11 cellular contexts compared by ENCODE assay signal in genomic region chr2:131056204-131056975, GRCh38. TPM values are rescaled to one million over a fixed set of nuclear protein-coding genes. Genes with fewer than 3 reads are reported as not detected.
DNase-seq lines count a peak whose midpoint lies in the region; ATAC-seq and TF ChIP-seq lines count a peak whose summit lies in the region.
"Had no signal": no experiment of that assay in that cellular context is flagged by ENCODE, and none has a peak within 500 bp of the region (broad histone marks: within the 10 kb centered on the region; RNA-seq: fewer than 3 reads in every experiment).

No MANE protein-coding gene starts in this region.

- no peaks in the 10 kb centered on the region for H3K27me3 ChIP-seq in dorsolateral prefrontal cortex

- peak; percentile 13 for DNase-seq in COR-L47 (lab: John Stamatoyannopoulos, UW)
- peak; percentile 79 for DNase-seq in NCI-H1092 treated with DMSO at 0.1 percent for 48 hours (lab: John Stamatoyannopoulos, UW)
- DNase-seq in dorsolateral prefrontal cortex, result peak in 3 of 10 donors; percentile 30 to 55 (median 42)
- DNase-seq in occipital lobe (lab: John Stamatoyannopoulos, UW), result peak; percentile 29
- DNase-seq in D341Med (ENCODE audit: low spot score), result no peak
- no peak for DNase-seq in stimulated activated CD8-positive, alpha-beta memory T cell treated with anti-CD3 and anti-CD28 coated beads, Interleukin-4, amount 100 ng/mL, for 48 hours
- DNase-seq: HCEC 1CT; NCI-H187 treated with DMSO at 0.1 percent for 48 hours; stimulated activated naive B cell treated with anti-CD40 and anti-IgM and Interleukin-4, amounts not matched to agents 10 μg/mL and 1 μg/mL and 100 μg/mL, for 72 hours had no signal

- peak overlapping the region in 13 of 59 donors; percentile 1 to 42 (median 16) for H3K4me3 ChIP-seq in dorsolateral prefrontal cortex

- no peak for TF ChIP-seq CTCF in dorsolateral prefrontal cortex (IDR thresholded peaks at IDR 0.05 in 54 of 56, conservative IDR thresholded peaks at IDR 0.05 in 2 of 56; ENCODE audit: low read depth in 1 of 56, partially characterized antibody in 56 of 56)

- H3K27ac ChIP-seq in dorsolateral prefrontal cortex, result peak overlapping the region in 56 of 59 donors; percentile 9 to 92 (median 72)

- intact Hi-C loops in dorsolateral prefrontal cortex (cut with DNase I), result loop anchor here in 1 of 2 donors (5.0 kb wide), 1 partner anchor 36 kb away; the partner anchor contains the start of gene FAM168B

- no peak for ATAC-seq in HG02884 (IDR thresholded peaks at IDR 0.05; ENCODE audit: unreplicated experiment)
- no peak for ATAC-seq in HG02678 (IDR thresholded peaks at IDR 0.05; ENCODE audit: unreplicated experiment)
- ATAC-seq: stimulated activated naive B cell treated with anti-CD40 and anti-IgM and Interleukin-4, amounts not matched to agents 10 μg/mL and 1 μg/mL and 100 μg/mL, for 72 hours had no signal

RNA-seq across cellular contexts. Expression of gene FAM168B, which starts 36.9 kb away (rescaled TPM):
- total RNA-seq in dorsolateral prefrontal cortex, result 100 to 1,000 TPM; 119 to 220 (median 170) TPM
- 152 TPM for total RNA-seq in occipital lobe

RNA-seq across cellular contexts. Expression of gene PLEKHB2, which starts 48.7 kb away (rescaled TPM):
- 100 to 1,000 TPM in 101 of 120 experiments, 10 to 100 TPM in 19; 67.0 to 178 (median 121) TPM for total RNA-seq in dorsolateral prefrontal cortex
- 100 TPM for total RNA-seq in occipital lobe

Comparison
In these comparisons a context has a peak if more than half of its experiments do, and no peak if none do; other contexts are left out.
1. DNase-seq: peak in COR-L47 (single experiment), NCI-H1092 treated with DMSO at 0.1 percent for 48 hours (single experiment) and occipital lobe (single experiment); none in D341Med (single experiment) and stimulated activated CD8-positive, alpha-beta memory T cell treated with anti-CD3 and anti-CD28 coated beads, Interleukin-4, amount 100 ng/mL, for 48 hours (single experiment).